1 cellular context compared by ENCODE assay signal in the genomic region with DNA sequence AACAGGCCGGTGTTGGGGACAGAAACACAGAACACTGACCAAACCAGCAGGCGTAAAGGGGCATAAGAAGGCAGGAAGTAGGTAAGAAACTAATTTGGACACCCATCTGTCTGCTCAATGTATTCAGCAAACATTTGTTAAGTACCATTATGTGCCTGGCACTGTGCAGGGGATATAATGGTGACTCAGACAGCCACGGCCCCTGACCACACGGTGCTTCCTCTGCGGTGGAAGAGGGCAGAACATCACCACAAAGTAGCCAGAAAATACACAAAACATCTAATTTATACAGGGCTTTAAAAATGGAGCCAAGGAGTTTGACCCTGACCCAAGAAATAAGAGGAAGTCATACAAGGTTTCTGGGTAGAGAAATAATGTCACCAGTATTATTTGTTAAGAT.
TF ChIP-seq lines count a peak whose summit lies in the region.

No MANE protein-coding gene starts in this region.

TF ChIP-seq in K562, 482 proteins besides CTCF, POLR2A, EP300 and RAD21:
- TF ChIP-seq SP2 (IDR thresholded peaks at IDR 0.05; ENCODE audit: extremely low read depth, low read depth, low read length, poor library complexity, severe bottlenecking) (no peak), MXI1 (IDR thresholded peaks at IDR 0.05; ENCODE audit: low read depth, low read length) (no peak), TCF3 (CRISPR knock-in tag; IDR thresholded peaks at IDR 0.05) (no peak), TGIF2 (CRISPR knock-in tag; IDR thresholded peaks at IDR 0.05) (no peak), SPI1 (IDR thresholded peaks at IDR 0.05; ENCODE audit: borderline replicate concordance, low read depth, low read length) (peak; percentile 19; the same call in 1 of the 2 replicates), ZFP36 (IDR thresholded peaks at IDR 0.05; ENCODE audit: low read depth, low read length, partially characterized antibody) (no peak), MECOM (CRISPR knock-in tag; IDR thresholded peaks at IDR 0.05) (no peak), ZNF316 (IDR thresholded peaks at IDR 0.05) (no peak), CBX1 (IDR thresholded peaks at IDR 0.05; ENCODE audit: low read depth) (no peak), ZBTB1 (CRISPR knock-in tag; IDR thresholded peaks at IDR 0.05; ENCODE audit: borderline replicate concordance, low read depth) (peak; percentile 37; the same call in 1 of the 2 replicates)
